Comparison of ENCODE assay signal across 9 cellular contexts in genomic region chr3:3429841-3430240, GRCh38.
"Had no signal": no experiment of that assay in that cellular context is flagged by ENCODE, and none has a peak within 500 bp of the region (broad histone marks: within the 10 kb centered on the region; RNA-seq: fewer than 3 reads in every experiment).

No MANE protein-coding gene starts in this region.

- H3K4me1 Mint-ChIP-seq: GM23338, H9 had no signal

- H3K4me1 ChIP-seq: HAP-1 had no signal

- ATAC-seq: GM23338, HCT116 had no signal

- H3K4me3 Mint-ChIP-seq: GM23338, H9, HFFc6 had no signal

- H3K4me3 ChIP-seq: GM23248, GM23338, HAP-1 had no signal

- H3K9me3 Mint-ChIP-seq: H9 had no signal

- H3K27ac Mint-ChIP-seq: GM23338, H9, HFFc6 had no signal

- DNase-seq: GM23248, GOT3, H7, H9, HCEC 1CT, HFFc6 had no signal

- H3K27ac ChIP-seq: GM23248 had no signal

- H3K36me3 ChIP-seq: HAP-1 had no signal

- H3K9me3 ChIP-seq: HAP-1 had no signal
